In genomic region chr5:6166698-6167394, GRCh38 we compare ENCODE assay signal across 1 cellular context.
TF ChIP-seq lines count a peak whose summit lies in the region.

No MANE protein-coding gene starts in this region.

TF ChIP-seq in H1, 55 proteins besides CTCF, POLR2A, EP300 and RAD21 (continued from another document):
- TF ChIP-seq E2F6 (IDR thresholded peaks at IDR 0.05): no peak
